Comparison of ENCODE assay signal across 34 cellular contexts in genomic region chr1:201098992-201099391, GRCh38. TPM values are rescaled to one million over a fixed set of nuclear protein-coding genes. Genes with fewer than 3 reads are reported as not detected.
"Had no signal": no experiment of that assay in that cellular context is flagged by ENCODE, and none has a peak within 500 bp of the region (broad histone marks: within the 10 kb centered on the region; RNA-seq: fewer than 3 reads in every experiment).

No MANE protein-coding gene starts in this region.

- H3K27me3 Mint-ChIP-seq: activated naive CD8-positive, alpha-beta T cell treated with anti-CD3 and anti-CD28 coated beads for 36 hours had no signal

- H3K4me3 Mint-ChIP-seq: activated CD4-positive, alpha-beta memory T cell treated with anti-CD3 and anti-CD28 coated beads, Interleukin-2, amount 10 ng/mL, durations not matched to agents 7 days and 5 days; activated naive CD8-positive, alpha-beta T cell treated with anti-CD3 and anti-CD28 coated beads for 36 hours; activated T-cell treated with anti-CD3 and anti-CD28 coated beads, Interleukin-2, amount 50 U/mL, for 72 hours; activated T-helper 17 cell treated with anti-CD3 and anti-CD28 coated beads, Interleukin-2, amount 50 U/mL, for 72 hours had no signal

- H3K36me3 Mint-ChIP-seq: activated naive CD8-positive, alpha-beta T cell treated with anti-CD3 and anti-CD28 coated beads for 36 hours had no signal

- H3K36me3 ChIP-seq: brain microvascular endothelial cell, SJCRH30, WERI-Rb-1 had no signal

- H3K27ac ChIP-seq: brain microvascular endothelial cell, SJCRH30, SK-N-MC, WERI-Rb-1 had no signal

- H3K4me3 ChIP-seq: SJCRH30, SK-N-MC had no signal

- H3K9me3 Mint-ChIP-seq: activated CD4-positive, alpha-beta memory T cell treated with anti-CD3 and anti-CD28 coated beads, Interleukin-2, amount 10 ng/mL, durations not matched to agents 7 days and 5 days; activated naive CD8-positive, alpha-beta T cell treated with anti-CD3 and anti-CD28 coated beads for 36 hours; activated T-cell treated with anti-CD3 and anti-CD28 coated beads, Interleukin-2, amount 50 U/mL, for 72 hours; activated T-helper 17 cell treated with anti-CD3 and anti-CD28 coated beads, Interleukin-2, amount 50 U/mL, for 72 hours had no signal

- ATAC-seq: activated T-cell treated with anti-CD3 and anti-CD28 coated beads, Interleukin-2, amount 50 U/mL, for 72 hours; activated T-helper 17 cell treated with anti-CD3 and anti-CD28 coated beads, Interleukin-2, amount 50 U/mL, for 72 hours; Panc1 had no signal

- H3K4me1 Mint-ChIP-seq: activated CD4-positive, alpha-beta memory T cell treated with anti-CD3 and anti-CD28 coated beads, Interleukin-2, amount 10 ng/mL, durations not matched to agents 7 days and 5 days; activated naive CD8-positive, alpha-beta T cell treated with anti-CD3 and anti-CD28 coated beads for 36 hours; activated T-helper 17 cell treated with anti-CD3 and anti-CD28 coated beads, Interleukin-2, amount 50 U/mL, for 72 hours had no signal

- DNase-seq: activated CD4-positive, alpha-beta memory T cell treated with anti-CD3 and anti-CD28 coated beads, Interleukin-2, amount 10 ng/mL, durations not matched to agents 7 days and 5 days; activated CD4-positive, alpha-beta T cell treated with anti-CD3 and anti-CD28 coated beads for 1 hour; activated CD4-positive, alpha-beta T cell treated with anti-CD3 and anti-CD28 coated beads for 48 hours; activated CD4-positive, CD25-positive, alpha-beta regulatory T cell; activated effector memory CD4-positive, alpha-beta T cell treated with anti-CD3 and anti-CD28 coated beads, Interleukin-2, amount 50 U/mL, for 16 hours; activated naive CD4-positive, alpha-beta T cell; activated naive CD4-positive, alpha-beta T cell treated with anti-CD3 and anti-CD28 coated beads, Interleukin-2, amount 50 U/mL, for 16 hours; activated naive CD8-positive, alpha-beta T cell treated with anti-CD3 and anti-CD28 coated beads for 36 hours; activated T-cell treated with anti-CD3 and anti-CD28 coated beads, Interleukin-2, amount 50 U/mL, for 1 hour; activated T-cell treated with anti-CD3 and anti-CD28 coated beads, Interleukin-2, amount 50 U/mL, for 72 hours; amniotic stem cell; brain microvascular endothelial cell; central memory CD4-positive, alpha-beta T cell; Karpas-422; NCI-H1105; NCI-H1417 treated with DMSO at 0.1 percent for 48 hours; NCI-H187 treated with DMSO at 0.1 percent for 48 hours; NCI-H2081; NCI-H226; NCI-H524 treated with DMSO at 0.1 percent for 48 hours; SHP77; T1000; WERI-Rb-1 had no signal

- H3K9me3 ChIP-seq: SJCRH30 had no signal

- H3K27me3 ChIP-seq: SJCRH30 had no signal

- H3K27ac Mint-ChIP-seq: activated CD4-positive, alpha-beta memory T cell treated with anti-CD3 and anti-CD28 coated beads, Interleukin-2, amount 10 ng/mL, durations not matched to agents 7 days and 5 days; activated naive CD8-positive, alpha-beta T cell treated with anti-CD3 and anti-CD28 coated beads for 36 hours; activated T-cell treated with anti-CD3 and anti-CD28 coated beads, Interleukin-2, amount 50 U/mL, for 72 hours; activated T-helper 17 cell treated with anti-CD3 and anti-CD28 coated beads, Interleukin-2, amount 50 U/mL, for 72 hours had no signal

RNA-seq across cellular contexts. Expression of gene CACNA1S, which starts 13.2 kb away (rescaled TPM):
- total RNA-seq: activated CD4-positive, alpha-beta memory T cell treated with anti-CD3 and anti-CD28 coated beads, Interleukin-2, amount 10 ng/mL, durations not matched to agents 7 days and 5 days; activated CD8-positive, alpha-beta memory T cell treated with anti-CD3 and anti-CD28 coated beads for 36 hours; activated naive CD8-positive, alpha-beta T cell treated with anti-CD3 and anti-CD28 coated beads for 36 hours; activated T-cell treated with anti-CD3 and anti-CD28 coated beads, Interleukin-2, amount 50 U/mL, for 72 hours; activated T-helper 17 cell treated with anti-CD3 and anti-CD28 coated beads, Interleukin-2, amount 50 U/mL, for 72 hours; aorta; MCF 10A; NCI-H460; RPMI7951; T-helper 1 cell treated with Interleukin-12 subunit alpha and Interleukin-12 subunit beta and Interleukin-4 antibody, amounts not matched to agents 30 ng/mL and 1 ng/mL, for 36 hours; T-helper 2 cell treated with Interferon-gamma antibody and Interleukin-4, amounts not matched to agents 100 ng/mL and 5 ng/mL, for 36 hours had no signal
- polyA plus RNA-seq: aorta had no signal

RNA-seq across cellular contexts. Expression of gene ASCL5, which starts 28.0 kb away (rescaled TPM):
- total RNA-seq: activated CD4-positive, alpha-beta memory T cell treated with anti-CD3 and anti-CD28 coated beads, Interleukin-2, amount 10 ng/mL, durations not matched to agents 7 days and 5 days; activated CD8-positive, alpha-beta memory T cell treated with anti-CD3 and anti-CD28 coated beads for 36 hours; aorta; MCF 10A; RPMI7951; SJCRH30; T-helper 1 cell treated with Interleukin-12 subunit alpha and Interleukin-12 subunit beta and Interleukin-4 antibody, amounts not matched to agents 30 ng/mL and 1 ng/mL, for 36 hours; T-helper 2 cell treated with Interferon-gamma antibody and Interleukin-4, amounts not matched to agents 100 ng/mL and 5 ng/mL, for 36 hours had no signal
